In the genomic region with DNA sequence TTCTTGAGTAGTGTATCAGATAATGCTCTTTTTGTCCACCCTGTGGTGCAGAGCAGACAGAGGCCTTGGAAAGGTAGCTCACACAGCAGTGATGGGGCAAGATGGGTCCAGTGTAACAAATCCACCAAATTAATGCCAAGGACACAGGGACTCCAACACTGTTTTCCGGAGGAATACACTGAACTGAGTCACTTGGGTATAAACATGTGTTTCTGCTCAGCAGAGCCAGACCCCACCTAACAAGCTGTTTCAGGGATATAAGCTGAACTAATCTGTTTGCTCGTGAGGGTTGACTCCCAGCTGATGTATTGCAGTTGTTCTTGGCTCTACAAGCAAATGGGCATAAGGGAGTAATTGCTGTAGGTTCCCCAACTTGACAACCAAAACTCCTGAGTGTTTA, we compare ENCODE assay signal across 33 cellular contexts. TPM values are rescaled to one million over a fixed set of nuclear protein-coding genes. Genes with fewer than 3 reads are reported as not detected.
A peak's percentile ranks its signal among the peaks of the same experiment; 100 is the strongest.
DNase-seq lines count a peak whose midpoint lies in the region; ATAC-seq, FAIRE-seq and TF ChIP-seq lines count a peak whose summit lies in the region.
"Had no signal": no experiment of that assay in that cellular context is flagged by ENCODE, and none has a peak within 500 bp of the region (broad histone marks: within the 10 kb centered on the region; RNA-seq: fewer than 3 reads in every experiment).

No MANE protein-coding gene starts in this region.

- H3K23ac ChIP-seq in H1 (ENCODE audit: insufficient read length): peak overlapping the region; percentile 55

- H3K4me1 ChIP-seq in left ventricle myocardium inferior: peaks cover 14% of the 10 kb centered on the region
- H3K4me1 ChIP-seq in right atrium auricular region: no peaks in the 10 kb centered on the region
- H3K4me1 ChIP-seq in H1 (replicated peaks in 1 of 4; ENCODE audit: control insufficient read depth in 3 of 4, insufficient read depth in 4 of 4, low read length in 3 of 4): peaks cover 0 to 7% (median 0%) of the 10 kb centered on the region in 4 experiments; a peak in 2 of 7 replicates

- H2BK5ac ChIP-seq in H1 (ENCODE audit: low read depth, low read length): no peak overlapping the region

- 89% methylated on average over 2 of the region's 2 CpGs; no CpG with 5 or more reads in 1 of the 2 experiments for WGBS in H1 (ENCODE audit: extremely low coverage in 1 of 2, insufficient coverage in 1 of 2, insufficient read length in 1 of 2, insufficient replicate concordance in 2 of 2, low coverage in 1 of 2, low lambda C conversion rate in 2 of 2, missing lambda C conversion rate in 1 of 2), 2 experiments

- peaks cover 40% of the 10 kb centered on the region for H3K4me1 Mint-ChIP-seq in mesothelial cell of epicardium
- H3K4me1 Mint-ChIP-seq in activated CD4-positive, alpha-beta memory T cell treated with anti-CD3 and anti-CD28 coated beads, Interleukin-2, amount 10 ng/mL, durations not matched to agents 7 days and 5 days: no peaks in the 10 kb centered on the region
- H3K4me1 Mint-ChIP-seq: activated B cell treated with CpG ODN at 0.5 μM for 24 hours; activated naive CD8-positive, alpha-beta T cell treated with anti-CD3 and anti-CD28 coated beads for 36 hours; IgD-negative memory B cell; stimulated activated naive CD8-positive, alpha-beta T cell treated with anti-CD3 and anti-CD28 coated beads, Interleukin-15, amount 100 ng/mL, for 72 hours had no signal

- H3K9me3 ChIP-seq in left ventricle myocardium inferior (replicated peaks) (no peaks in the 10 kb centered on the region), right atrium auricular region (no peaks in the 10 kb centered on the region), H1 (ENCODE audit: insufficient read depth in 2 of 2, low read depth in 1 of 2, low read length in 1 of 2) (no peaks in the 10 kb centered on the region)
- H3K9me3 ChIP-seq: A549, esophagus muscularis mucosa, heart right ventricle, transverse colon had no signal

- no peak overlapping the region for H2BK20ac ChIP-seq in H1 (ENCODE audit: low read length)

- H3K27ac ChIP-seq in left ventricle myocardium inferior (replicated peaks) (peak overlapping the region; percentile 2), right atrium auricular region (no peak overlapping the region), H1 (ENCODE audit: low read depth, low read length) (no peak overlapping the region)
- H3K27ac ChIP-seq: A549, heart right ventricle, HL-60 had no signal

- no peak overlapping the region for H4K91ac ChIP-seq in H1 (replicated peaks; ENCODE audit: insufficient read length, low read length)

- CTCF ChIA-PET in H1 (lab: Charles Lee; ENCODE audit: partially characterized antibody): interaction anchor here (1.6 to 2.5 kb wide), 3 partner anchors 19 to 219 kb away, joined by 6 to 11 read pairs (median 10); no protein-coding TSS in a partner anchor
- CTCF ChIA-PET in activated CD4-positive, alpha-beta memory T cell treated with anti-CD3 and anti-CD28 coated beads, Interleukin-2, amount 10 ng/mL, durations not matched to agents 7 days and 5 days (lab: Charles Lee): no interaction called here

- H4K20me1 ChIP-seq in H1 (replicated peaks in 1 of 2; ENCODE audit: control insufficient read depth in 1 of 2, insufficient read depth in 2 of 2, low read length in 2 of 2): no peaks in the 10 kb centered on the region

- no peak overlapping the region for H4K8ac ChIP-seq in H1 (ENCODE audit: extremely low read depth, insufficient read depth, low read length)

- no peak for TF ChIP-seq POLR2A in H1 (IDR thresholded peaks at IDR 0.05; ENCODE audit: control extremely low read depth in 1 of 2, low read depth in 2 of 2, low read length in 2 of 2)

- H3K18ac ChIP-seq in H1 (ENCODE audit: extremely low read depth, low read length): no peak overlapping the region

- H3K9me3 Mint-ChIP-seq in mesothelial cell of epicardium: no peaks in the 10 kb centered on the region
- H3K9me3 Mint-ChIP-seq in activated CD4-positive, alpha-beta memory T cell treated with anti-CD3 and anti-CD28 coated beads, Interleukin-2, amount 10 ng/mL, durations not matched to agents 7 days and 5 days: no peaks in the 10 kb centered on the region
- H3K9me3 Mint-ChIP-seq: activated B cell treated with CpG ODN at 0.5 μM for 24 hours; activated naive CD8-positive, alpha-beta T cell treated with anti-CD3 and anti-CD28 coated beads for 36 hours; GM23338; natural killer cell treated with Interleukin-12 subunit alpha and Interleukin-12 subunit beta and Interleukin-15 and Interleukin-18, amount 100 ng/mL, for 72 hours; stimulated activated naive CD8-positive, alpha-beta T cell treated with anti-CD3 and anti-CD28 coated beads, Interleukin-15, amount 100 ng/mL, for 72 hours had no signal

- TF ChIP-seq RAD21 in H1 (IDR thresholded peaks at IDR 0.05 in 1 of 2, conservative IDR thresholded peaks at IDR 0.05 in 1 of 2; ENCODE audit: low read depth in 2 of 2, low read length in 2 of 2): no peak

- H3K9ac ChIP-seq in H1 (replicated peaks in 1 of 4; ENCODE audit: extremely low read depth in 1 of 4, low read depth in 3 of 4, low read length in 3 of 4): no peak overlapping the region

- H2AK5ac ChIP-seq in H1 (ENCODE audit: low read depth, low read length): no peak overlapping the region

- H2BK120ac ChIP-seq in H1 (replicated peaks; ENCODE audit: low read depth, low read length): no peak overlapping the region

- H2BK15ac ChIP-seq in H1 (ENCODE audit: low read length): 0 out of 2 replicates have a peak overlapping the region, but pooled peaks have one; percentile 65

- no peak overlapping the region for H3K14ac ChIP-seq in H1 (ENCODE audit: insufficient read length)

- H3K4ac ChIP-seq in H1 (replicated peaks; ENCODE audit: insufficient read length, low read depth, low read length): no peak overlapping the region

- no peak for ATAC-seq in GM21529 (IDR thresholded peaks at IDR 0.05; ENCODE audit: unreplicated experiment)
- ATAC-seq: A549; GM23338; natural killer cell treated with Interleukin-12 subunit alpha and Interleukin-12 subunit beta and Interleukin-15 and Interleukin-18, amount 100 ng/mL, for 72 hours; stimulated activated naive CD8-positive, alpha-beta T cell treated with anti-CD3 and anti-CD28 coated beads, Interleukin-15, amount 100 ng/mL, for 72 hours had no signal

- no peak overlapping the region for H2BK12ac ChIP-seq in H1 (ENCODE audit: low read depth, low read length)

- no peak overlapping the region for H3K56ac ChIP-seq in H1 (replicated peaks; ENCODE audit: insufficient read length, low read depth, low read length)

- H3K27me3 Mint-ChIP-seq in mesothelial cell of epicardium (ENCODE audit: low read depth): no peaks in the 10 kb centered on the region
- H3K27me3 Mint-ChIP-seq in activated CD4-positive, alpha-beta memory T cell treated with anti-CD3 and anti-CD28 coated beads, Interleukin-2, amount 10 ng/mL, durations not matched to agents 7 days and 5 days: no peaks in the 10 kb centered on the region
- H3K27me3 Mint-ChIP-seq: stimulated activated naive CD8-positive, alpha-beta T cell treated with anti-CD3 and anti-CD28 coated beads, Interleukin-15, amount 100 ng/mL, for 72 hours had no signal

- H3K4me3 ChIP-seq in left ventricle myocardium inferior (no peak overlapping the region), right atrium auricular region (no peak overlapping the region), H1 (ENCODE audit: extremely low read depth in 1 of 4, insufficient read depth in 2 of 4, low read depth in 3 of 4, low read length in 4 of 4) (no peak overlapping the region)
- H3K4me3 ChIP-seq: A549, esophagus muscularis mucosa, GM23338, heart right ventricle, transverse colon had no signal

- no peaks in the 10 kb centered on the region for H3K79me2 ChIP-seq in H1 (ENCODE audit: control insufficient read depth in 1 of 2, insufficient read depth in 2 of 2, low read length in 2 of 2)

- H4K5ac ChIP-seq in H1 (ENCODE audit: insufficient read length, low read depth, low read length): no peak overlapping the region

- POLR2A ChIA-PET in H1 (lab: Charles Lee; ENCODE audit: partially characterized antibody): no interaction called here
- POLR2A ChIA-PET in activated CD4-positive, alpha-beta memory T cell treated with anti-CD3 and anti-CD28 coated beads, Interleukin-2, amount 10 ng/mL, durations not matched to agents 7 days and 5 days (lab: Charles Lee): no interaction called here

- no peak for FAIRE-seq in H1 (lab: Jason Lieb, UNC)
- FAIRE-seq: A549, RCC 7860, small intestine had no signal

- H3K4me3 Mint-ChIP-seq in mesothelial cell of epicardium: no peak overlapping the region
- no peak overlapping the region for H3K4me3 Mint-ChIP-seq in activated CD4-positive, alpha-beta memory T cell treated with anti-CD3 and anti-CD28 coated beads, Interleukin-2, amount 10 ng/mL, durations not matched to agents 7 days and 5 days
- H3K4me3 Mint-ChIP-seq: activated B cell treated with CpG ODN at 0.5 μM for 24 hours; activated naive CD8-positive, alpha-beta T cell treated with anti-CD3 and anti-CD28 coated beads for 36 hours; GM23338; IgD-negative memory B cell; natural killer cell treated with Interleukin-12 subunit alpha and Interleukin-12 subunit beta and Interleukin-15 and Interleukin-18, amount 100 ng/mL, for 72 hours; stimulated activated naive CD8-positive, alpha-beta T cell treated with anti-CD3 and anti-CD28 coated beads, Interleukin-15, amount 100 ng/mL, for 72 hours had no signal

- DNase-seq in left ventricle myocardium inferior (no peak), right atrium auricular region (ENCODE audit: low spot score) (no peak), H1 (ENCODE audit: low read depth in 1 of 2, low spot score in 2 of 2) (no peak), mesothelial cell of epicardium (ENCODE audit: low spot score in 2 of 2, unreplicated experiment in 2 of 2) (no peak), NCI-H510A treated with DMSO at 0.1 percent for 48 hours (lab: John Stamatoyannopoulos, UW) (no peak), ecto neural progenitor cell (ENCODE audit: low spot score) (no peak)
- DNase-seq in activated CD4-positive, alpha-beta memory T cell treated with anti-CD3 and anti-CD28 coated beads, Interleukin-2, amount 10 ng/mL, durations not matched to agents 7 days and 5 days: no peak
- DNase-seq: activated B cell treated with CpG ODN at 0.5 μM for 24 hours; activated CD4-positive, alpha-beta T cell treated with anti-CD3 and anti-CD28 coated beads, Interleukin-2, amount 50 U/mL, for 48 hours; activated naive CD8-positive, alpha-beta T cell treated with anti-CD3 and anti-CD28 coated beads for 36 hours; C1 segment of cervical spinal cord; Calu3; effector memory CD4-positive, alpha-beta T cell; EL; heart right ventricle; midbrain; NCI-H1105; NCI-H2081; NCI-H446; small intestine; stimulated activated CD4-positive, alpha-beta T cell treated with anti-CD3 and anti-CD28 coated beads, Interleukin-4, amount 100 ng/mL, for 4 hours; stimulated activated naive CD8-positive, alpha-beta T cell treated with anti-CD3 and anti-CD28 coated beads, Interleukin-15, amount 100 ng/mL, for 72 hours; transverse colon had no signal

- H3K36me3 Mint-ChIP-seq in mesothelial cell of epicardium: no peaks in the 10 kb centered on the region
- H3K36me3 Mint-ChIP-seq in activated CD4-positive, alpha-beta memory T cell treated with anti-CD3 and anti-CD28 coated beads, Interleukin-2, amount 10 ng/mL, durations not matched to agents 7 days and 5 days (ENCODE audit: low read depth): no peaks in the 10 kb centered on the region
- H3K36me3 Mint-ChIP-seq: activated naive CD8-positive, alpha-beta T cell treated with anti-CD3 and anti-CD28 coated beads for 36 hours; natural killer cell treated with Interleukin-12 subunit alpha and Interleukin-12 subunit beta and Interleukin-15 and Interleukin-18, amount 100 ng/mL, for 72 hours had no signal

- H3K27ac Mint-ChIP-seq in mesothelial cell of epicardium: peak overlapping the region; percentile 37
- H3K27ac Mint-ChIP-seq in activated CD4-positive, alpha-beta memory T cell treated with anti-CD3 and anti-CD28 coated beads, Interleukin-2, amount 10 ng/mL, durations not matched to agents 7 days and 5 days: no peak overlapping the region
- H3K27ac Mint-ChIP-seq: activated B cell treated with CpG ODN at 0.5 μM for 24 hours; activated naive CD8-positive, alpha-beta T cell treated with anti-CD3 and anti-CD28 coated beads for 36 hours; GM23338; natural killer cell treated with Interleukin-12 subunit alpha and Interleukin-12 subunit beta and Interleukin-15 and Interleukin-18, amount 100 ng/mL, for 72 hours; progenitor cell of endocrine pancreas had no signal

- no peak for TF ChIP-seq EP300 in H1 (IDR thresholded peaks at IDR 0.05; ENCODE audit: borderline replicate concordance in 1 of 2, low read depth in 2 of 2, low read length in 2 of 2)

- no peaks in the 10 kb centered on the region for H3K79me1 ChIP-seq in H1 (ENCODE audit: low read depth, low read length)

- no peaks in the 10 kb centered on the region for H3K23me2 ChIP-seq in H1 (ENCODE audit: low read depth, low read length)

- H3K36me3 ChIP-seq in left ventricle myocardium inferior: no peaks in the 10 kb centered on the region
- no peaks in the 10 kb centered on the region for H3K36me3 ChIP-seq in right atrium auricular region
- no peaks in the 10 kb centered on the region for H3K36me3 ChIP-seq in H1 (ENCODE audit: control insufficient read depth in 2 of 4, insufficient read depth in 4 of 4, low read length in 3 of 4)
- H3K36me3 ChIP-seq: esophagus muscularis mucosa, heart right ventricle, transverse colon had no signal

- intact Hi-C loops in left ventricle myocardium inferior (cut with micrococcal nuclease): no loop called here

- no peak for TF ChIP-seq CTCF in left ventricle myocardium inferior (IDR thresholded peaks at IDR 0.05; ENCODE audit: borderline replicate concordance)
- no peak for TF ChIP-seq CTCF in right atrium auricular region (IDR thresholded peaks at IDR 0.05)
- TF ChIP-seq CTCF in H1 (IDR thresholded peaks at IDR 0.05; ENCODE audit: control extremely low read depth in 1 of 3, insufficient read depth in 1 of 3, low read depth in 1 of 3, low read length in 3 of 3): no peak
- TF ChIP-seq CTCF in mesothelial cell of epicardium (IDR thresholded peaks at IDR 0.05; ENCODE audit: unreplicated experiment): no peak

- peaks cover 21% of the 10 kb centered on the region for H3K27me3 ChIP-seq in left ventricle myocardium inferior (ENCODE audit: low read depth)
- H3K27me3 ChIP-seq in right atrium auricular region: no peaks in the 10 kb centered on the region
- H3K27me3 ChIP-seq in H1 (replicated peaks in 1 of 4; ENCODE audit: control insufficient read depth in 3 of 4, extremely low read depth in 1 of 4, insufficient read depth in 3 of 4, low read length in 3 of 4): no peaks in the 10 kb centered on the region
- H3K27me3 ChIP-seq: esophagus muscularis mucosa, heart right ventricle, transverse colon had no signal

- H2AFZ ChIP-seq in H1 (ENCODE audit: low read length): no peak overlapping the region

- H3K4me2 ChIP-seq in H1 (ENCODE audit: insufficient read depth in 1 of 2, low read depth in 2 of 2, low read length in 2 of 2): no peak overlapping the region
- H3K4me2 ChIP-seq: A549, GM23338 had no signal

RNA-seq across cellular contexts. Expression of a gene that starts 50.1 kb away (rescaled TPM):
- not detected for total RNA-seq in left ventricle myocardium inferior
- not detected for total RNA-seq in right atrium auricular region
- not detected in 2 replicates for total RNA-seq in H1 (2021; fragmentation: NEBNext Ultra II Directional; extraction: Animal tissue kit (Norgen Biotek cat#: 25700))
- polyA plus RNA-seq in H1 (2011; rRNA removed): not detected in 2 replicates
- not detected for polyA plus RNA-seq in H1 (2011; cell fraction: cytosol; rRNA removed)
- not detected for polyA plus RNA-seq in H1 (2011; cell fraction: nucleus; rRNA removed)
- not detected in 4 replicates for polyA plus RNA-seq in H1 (2012, experiment 1 of 2)
- polyA plus RNA-seq in H1 (2012, experiment 2 of 2): not detected
- not detected for polyA plus RNA-seq in H1 (2013, experiment 1 of 2)
- polyA plus RNA-seq in H1 (2013, experiment 2 of 2): not detected
- polyA minus RNA-seq in H1 (2011; rRNA and poly(A)+ RNA removed): 0.06 TPM in 1 of 2 replicates, not detected in the other
- not detected for polyA minus RNA-seq in H1 (2011; cell fraction: cytosol; rRNA and poly(A)+ RNA removed)
- not detected for polyA minus RNA-seq in H1 (2011; cell fraction: nucleus; rRNA and poly(A)+ RNA removed)
- total RNA-seq in mesothelial cell of epicardium: 1.4 to 2.2 TPM (median 1.6 TPM) in 3 replicates
- total RNA-seq in activated CD4-positive, alpha-beta memory T cell treated with anti-CD3 and anti-CD28 coated beads, Interleukin-2, amount 10 ng/mL, durations not matched to agents 7 days and 5 days: not detected
- total RNA-seq: activated B cell treated with CpG ODN at 0.5 μM for 24 hours; activated naive CD8-positive, alpha-beta T cell treated with anti-CD3 and anti-CD28 coated beads for 36 hours; chondrocyte; GM23338; heart right ventricle; natural killer cell treated with Interleukin-12 subunit alpha and Interleukin-12 subunit beta and Interleukin-15 and Interleukin-18, amount 100 ng/mL, for 72 hours had no signal
- polyA plus RNA-seq: GM23338, heart right ventricle, IgD-negative memory B cell had no signal
